11 cellular contexts compared by ENCODE assay signal in genomic region chr6:137776256-137776655, GRCh38.
"Had no signal": no experiment of that assay in that cellular context is flagged by ENCODE, and none has a peak within 500 bp of the region (broad histone marks: within the 10 kb centered on the region; RNA-seq: fewer than 3 reads in every experiment).

No MANE protein-coding gene starts in this region.

- ATAC-seq: WTC11 had no signal

- H3K9me3 ChIP-seq: testis had no signal

- H3K4me1 ChIP-seq: testis had no signal

- DNase-seq: activated CD4-positive, alpha-beta memory T cell treated with anti-CD3 and anti-CD28 coated beads for 36 hours; activated CD4-positive, alpha-beta T cell treated with anti-CD3 and anti-CD28 coated beads for 4 hours; activated naive CD8-positive, alpha-beta T cell treated with anti-CD3 and anti-CD28 coated beads for 36 hours; effector memory CD4-positive, alpha-beta T cell; foreskin melanocyte; immature natural killer cell; kidney glomerular epithelial cell; nephron progenitor cell; retina; testis had no signal

- H3K27me3 ChIP-seq: testis had no signal

- H3K27ac ChIP-seq: testis had no signal

- H3K4me3 ChIP-seq: testis had no signal
